ENCODE assay signal across 5 cellular contexts in genomic region chr1:61531725-61532124, GRCh38.
"Had no signal": no experiment of that assay in that cellular context is flagged by ENCODE, and none has a peak within 500 bp of the region (broad histone marks: within the 10 kb centered on the region; RNA-seq: fewer than 3 reads in every experiment).

No MANE protein-coding gene starts in this region.

- DNase-seq: H9, HCEC 1CT, IMR-90 had no signal

- H3K4me3 ChIP-seq: GM23338, K562 had no signal

- ATAC-seq: GM23338, K562 had no signal
